1 cellular context compared by ENCODE assay signal in the genomic region with DNA sequence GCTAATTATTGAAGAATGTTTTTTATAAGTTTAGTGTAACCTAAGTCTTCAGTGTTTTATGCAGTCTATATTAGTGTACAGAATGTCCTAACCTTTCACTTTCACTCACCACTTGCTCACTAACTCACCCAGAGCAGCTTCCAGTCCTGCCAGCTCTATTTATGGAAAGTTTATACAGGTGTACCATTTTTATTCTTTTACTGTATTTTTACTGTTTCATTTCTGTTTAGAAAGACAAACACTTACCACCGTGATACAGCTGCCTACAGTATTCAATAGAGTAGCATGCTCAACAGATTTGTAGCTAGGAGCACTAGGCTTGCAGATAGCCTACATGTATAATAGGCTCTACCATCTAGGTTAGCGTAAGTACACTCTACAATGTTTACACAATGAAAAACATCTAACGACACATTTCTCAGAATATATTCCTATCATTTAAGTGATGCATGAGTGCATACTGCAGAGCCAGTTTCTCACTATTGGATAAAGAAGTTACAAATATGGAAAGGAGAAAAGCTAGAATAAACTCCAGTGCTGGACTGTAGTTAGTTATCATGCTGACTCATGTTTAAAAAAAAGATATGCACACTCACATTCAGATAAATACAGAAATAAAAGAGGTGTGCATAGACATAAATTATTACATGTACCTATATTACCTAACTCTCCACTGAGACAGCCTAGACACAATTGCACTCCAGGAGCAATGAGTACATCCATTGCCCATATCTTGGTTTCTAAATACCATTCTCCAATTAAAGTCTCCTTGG.
TF ChIP-seq lines count a peak whose summit lies in the region.

No MANE protein-coding gene starts in this region.

TF ChIP-seq in K562, 482 proteins besides CTCF, POLR2A, EP300 and RAD21 (continued from another document):
- TF ChIP-seq ZNF316 (IDR thresholded peaks at IDR 0.05), result peak; percentile 85
- TF ChIP-seq, protein P1, sequence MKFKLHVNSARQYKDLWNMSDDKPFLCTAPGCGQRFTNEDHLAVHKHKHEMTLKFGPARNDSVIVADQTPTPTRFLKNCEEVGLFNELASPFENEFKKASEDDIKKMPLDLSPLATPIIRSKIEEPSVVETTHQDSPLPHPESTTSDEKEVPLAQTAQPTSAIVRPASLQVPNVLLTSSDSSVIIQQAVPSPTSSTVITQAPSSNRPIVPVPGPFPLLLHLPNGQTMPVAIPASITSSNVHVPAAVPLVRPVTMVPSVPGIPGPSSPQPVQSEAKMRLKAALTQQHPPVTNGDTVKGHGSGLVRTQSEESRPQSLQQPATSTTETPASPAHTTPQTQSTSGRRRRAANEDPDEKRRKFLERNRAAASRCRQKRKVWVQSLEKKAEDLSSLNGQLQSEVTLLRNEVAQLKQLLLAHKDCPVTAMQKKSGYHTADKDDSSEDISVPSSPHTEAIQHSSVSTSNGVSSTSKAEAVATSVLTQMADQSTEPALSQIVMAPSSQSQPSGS (CRISPR knock-in tag; IDR thresholded peaks at IDR 0.05), result no peak
- TF ChIP-seq ASH1L (IDR thresholded peaks at IDR 0.05; ENCODE audit: borderline replicate concordance, low read depth, partially characterized antibody), result no peak
- no peak for TF ChIP-seq RFX1 (IDR thresholded peaks at IDR 0.05)
- no peak for TF ChIP-seq ARNT (IDR thresholded peaks at IDR 0.05)
- TF ChIP-seq OTX1 (CRISPR knock-in tag; IDR thresholded peaks at IDR 0.05), result no peak
- no peak for TF ChIP-seq PHF21A (IDR thresholded peaks at IDR 0.05; ENCODE audit: borderline replicate concordance, low read depth)
- no peak for TF ChIP-seq ZNF79 (CRISPR knock-in tag; IDR thresholded peaks at IDR 0.05; ENCODE audit: low read depth)
- no peak for TF ChIP-seq SMARCE1 (IDR thresholded peaks at IDR 0.05)
- no peak for TF ChIP-seq PHTF2 (CRISPR knock-in tag; IDR thresholded peaks at IDR 0.05)
- TF ChIP-seq SMARCA4 (IDR thresholded peaks at IDR 0.05), result no peak
- TF ChIP-seq MAFF (IDR thresholded peaks at IDR 0.05; ENCODE audit: low read length), result peak; percentile 49; the same call in 1 of the 2 replicates
- TF ChIP-seq DNMT1 (IDR thresholded peaks at IDR 0.05), result no peak
- no peak for TF ChIP-seq TCF3 (CRISPR knock-in tag; IDR thresholded peaks at IDR 0.05)
- TF ChIP-seq NFE2 (IDR thresholded peaks at IDR 0.05; ENCODE audit: low read depth), result 0 out of 2 replicates have a peak, but pooled peaks have one; percentile 38
- TF ChIP-seq SUPT5H (IDR thresholded peaks at IDR 0.05), result no peak
- no peak for TF ChIP-seq CBX3 (IDR thresholded peaks at IDR 0.05; ENCODE audit: borderline replicate concordance in 1 of 2, low read length in 2 of 2)
- TF ChIP-seq NFRKB (IDR thresholded peaks at IDR 0.05; ENCODE audit: low read depth), result no peak
- TF ChIP-seq ZNF57 (CRISPR knock-in tag; IDR thresholded peaks at IDR 0.05), result no peak
- no peak for TF ChIP-seq KLF13 (tag; IDR thresholded peaks at IDR 0.05; ENCODE audit: borderline replicate concordance, low read depth)
- TF ChIP-seq ZBTB17 (CRISPR knock-in tag; IDR thresholded peaks at IDR 0.05), result no peak
- TF ChIP-seq TAF15 (IDR thresholded peaks at IDR 0.05; ENCODE audit: low read depth, low read length), result no peak
- peak; percentile 61 for TF ChIP-seq MAFG (tag; conservative IDR thresholded peaks at IDR 0.05)
- TF ChIP-seq ZNF780A (CRISPR knock-in tag; IDR thresholded peaks at IDR 0.05), result no peak
- no peak for TF ChIP-seq HDAC1 (IDR thresholded peaks at IDR 0.05)
- TF ChIP-seq C11orf30 (IDR thresholded peaks at IDR 0.05; ENCODE audit: low read depth), result peak; percentile 72
- no peak for TF ChIP-seq MYBL2 (IDR thresholded peaks at IDR 0.05; ENCODE audit: low read depth)
- TF ChIP-seq MYBL2 (CRISPR knock-in tag; IDR thresholded peaks at IDR 0.05; ENCODE audit: borderline replicate concordance), result no peak
- TF ChIP-seq YBX1 (IDR thresholded peaks at IDR 0.05), result no peak
- no peak for TF ChIP-seq NFATC3 (IDR thresholded peaks at IDR 0.05)
- no peak for TF ChIP-seq PURB (CRISPR knock-in tag; IDR thresholded peaks at IDR 0.05; ENCODE audit: low read depth)
- TF ChIP-seq SRSF7 (optimal IDR thresholded peaks at IDR 0.05; ENCODE audit: low read depth, low read length), result no peak
- no peak for TF ChIP-seq HNRNPK (IDR thresholded peaks at IDR 0.05; ENCODE audit: low read depth, low read length, poor library complexity, severe bottlenecking)
- TF ChIP-seq, protein P2, sequence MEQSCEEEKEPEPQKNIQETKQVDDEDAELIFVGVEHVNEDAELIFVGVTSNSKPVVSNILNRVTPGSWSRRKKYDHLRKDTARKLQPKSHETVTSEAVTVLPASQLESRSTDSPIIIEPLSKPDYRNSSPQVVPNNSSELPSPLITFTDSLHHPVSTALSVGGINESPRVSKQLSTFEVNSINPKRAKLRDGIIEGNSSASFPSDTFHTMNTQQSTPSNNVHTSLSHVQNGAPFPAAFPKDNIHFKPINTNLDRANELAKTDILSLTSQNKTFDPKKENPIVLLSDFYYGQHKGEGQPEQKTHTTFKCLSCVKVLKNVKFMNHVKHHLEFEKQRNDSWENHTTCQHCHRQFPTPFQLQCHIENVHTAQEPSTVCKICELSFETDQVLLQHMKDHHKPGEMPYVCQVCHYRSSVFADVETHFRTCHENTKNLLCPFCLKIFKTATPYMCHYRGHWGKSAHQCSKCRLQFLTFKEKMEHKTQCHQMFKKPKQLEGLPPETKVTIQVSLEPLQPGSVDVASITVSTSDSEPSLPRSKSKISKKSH (CRISPR knock-in tag; IDR thresholded peaks at IDR 0.05), result no peak
- no peak for TF ChIP-seq HEY1 (CRISPR knock-in tag; IDR thresholded peaks at IDR 0.05; ENCODE audit: borderline replicate concordance)
